ENCODE assay signal across 14 cellular contexts in genomic region chr18:51337406-51337805, GRCh38.
"Had no signal": no experiment of that assay in that cellular context is flagged by ENCODE, and none has a peak within 500 bp of the region (broad histone marks: within the 10 kb centered on the region; RNA-seq: fewer than 3 reads in every experiment).

No MANE protein-coding gene starts in this region.

- H3K4me1 ChIP-seq: heart right ventricle, tibial nerve had no signal

- H3K27ac ChIP-seq: heart right ventricle, tibial nerve had no signal

- H3K36me3 ChIP-seq: heart right ventricle, tibial nerve had no signal

- H3K4me3 ChIP-seq: heart right ventricle, tibial nerve had no signal

- H3K4me1 Mint-ChIP-seq: endodermal cell; stimulated activated effector memory CD8-positive, alpha-beta T cell treated with anti-CD3 and anti-CD28 coated beads, Interleukin-12 subunit alpha, Interleukin-12 subunit beta, amount 100 ng/mL, for 72 hours had no signal

- H3K9me3 Mint-ChIP-seq: activated naive CD8-positive, alpha-beta T cell treated with anti-CD3 and anti-CD28 coated beads, Interleukin-2, amount 10 ng/mL, durations not matched to agents 7 days and 5 days; activated T-cell treated with anti-CD3 and anti-CD28 coated beads, Interleukin-2, amount 50 U/mL, for 24 hours; endodermal cell; stimulated activated effector memory CD8-positive, alpha-beta T cell treated with anti-CD3 and anti-CD28 coated beads, Interleukin-12 subunit alpha, Interleukin-12 subunit beta, amount 100 ng/mL, for 72 hours had no signal

- DNase-seq: activated CD4-positive, alpha-beta T cell treated with anti-CD3 and anti-CD28 coated beads, Interleukin-2, amount 50 U/mL, for 4 hours; activated effector memory CD4-positive, alpha-beta T cell treated with Interleukin-2 at 50 U/mL for 16 hours; activated naive CD8-positive, alpha-beta T cell treated with anti-CD3 and anti-CD28 coated beads, Interleukin-2, amount 10 ng/mL, durations not matched to agents 7 days and 5 days; activated T-cell treated with anti-CD3 and anti-CD28 coated beads, Interleukin-2, amount 50 U/mL, for 24 hours; aorta; cerebellar nuclear complex; endodermal cell; erythroblast; foreskin melanocyte; heart right ventricle; kidney; left ventricle myocardium superior had no signal

- H3K27me3 ChIP-seq: heart right ventricle, tibial nerve had no signal

- H3K36me3 Mint-ChIP-seq: activated naive CD8-positive, alpha-beta T cell treated with anti-CD3 and anti-CD28 coated beads, Interleukin-2, amount 10 ng/mL, durations not matched to agents 7 days and 5 days; stimulated activated effector memory CD8-positive, alpha-beta T cell treated with anti-CD3 and anti-CD28 coated beads, Interleukin-12 subunit alpha, Interleukin-12 subunit beta, amount 100 ng/mL, for 72 hours had no signal

- H3K4me3 Mint-ChIP-seq: activated naive CD8-positive, alpha-beta T cell treated with anti-CD3 and anti-CD28 coated beads, Interleukin-2, amount 10 ng/mL, durations not matched to agents 7 days and 5 days; activated T-cell treated with anti-CD3 and anti-CD28 coated beads, Interleukin-2, amount 50 U/mL, for 24 hours; endodermal cell; stimulated activated effector memory CD8-positive, alpha-beta T cell treated with anti-CD3 and anti-CD28 coated beads, Interleukin-12 subunit alpha, Interleukin-12 subunit beta, amount 100 ng/mL, for 72 hours had no signal

- H3K27ac Mint-ChIP-seq: activated naive CD8-positive, alpha-beta T cell treated with anti-CD3 and anti-CD28 coated beads, Interleukin-2, amount 10 ng/mL, durations not matched to agents 7 days and 5 days; activated T-cell treated with anti-CD3 and anti-CD28 coated beads, Interleukin-2, amount 50 U/mL, for 24 hours; endodermal cell; stimulated activated effector memory CD8-positive, alpha-beta T cell treated with anti-CD3 and anti-CD28 coated beads, Interleukin-12 subunit alpha, Interleukin-12 subunit beta, amount 100 ng/mL, for 72 hours had no signal

- ATAC-seq: heart right ventricle; left ventricle myocardium superior; stimulated activated effector memory CD8-positive, alpha-beta T cell treated with anti-CD3 and anti-CD28 coated beads, Interleukin-12 subunit alpha, Interleukin-12 subunit beta, amount 100 ng/mL, for 72 hours had no signal
